ENCODE assay signal across 8 cellular contexts in the genomic region with DNA sequence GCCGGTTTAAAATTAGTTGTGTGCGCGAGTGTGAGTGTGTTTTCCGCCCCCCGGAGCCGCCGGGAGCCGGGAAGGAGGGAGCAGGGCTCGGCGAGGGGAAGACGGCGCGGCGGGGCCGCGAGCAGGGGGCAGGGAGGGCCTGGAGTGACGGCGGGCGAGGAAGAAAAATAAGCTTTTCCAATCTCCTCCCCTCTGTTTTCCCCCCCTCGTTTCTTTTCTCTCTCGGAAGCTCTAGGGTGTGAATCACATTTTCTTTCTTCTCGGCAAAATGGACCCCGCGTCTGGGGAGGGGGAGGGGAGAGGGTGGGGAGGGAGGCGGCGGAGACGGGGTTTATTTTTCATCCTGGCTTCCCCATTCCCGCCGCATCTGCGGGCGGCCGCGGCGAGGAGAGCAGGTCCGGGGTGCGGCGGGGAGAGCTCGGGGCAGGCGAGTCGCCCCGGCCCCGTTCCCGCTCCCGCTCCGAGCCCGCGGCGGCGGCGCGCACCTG. TPM values are rescaled to one million over a fixed set of nuclear protein-coding genes. Genes with fewer than 3 reads are reported as not detected.
DNase-seq lines count a peak whose midpoint lies in the region; ATAC-seq and TF ChIP-seq lines count a peak whose summit lies in the region.

No MANE protein-coding gene starts in this region.

- H3K9me3 Mint-ChIP-seq in activated CD8-positive, alpha-beta T cell treated with anti-CD3 and anti-CD28 coated beads for 36 hours, result no peaks in the 10 kb centered on the region

- H3K27ac Mint-ChIP-seq in activated CD8-positive, alpha-beta T cell treated with anti-CD3 and anti-CD28 coated beads for 36 hours, result peak overlapping the region; percentile 100

- POLR2A ChIA-PET in activated CD8-positive, alpha-beta T cell treated with anti-CD3 and anti-CD28 coated beads for 36 hours (lab: Charles Lee), result interaction anchor here (0.6 to 10.7 kb wide), 19 partner anchors 11 to 794 kb away, joined by 3 to 166 read pairs (median 4); partner anchors contain the start of genes CNPY3, RPL7L1 and TBCC

- H3K4me1 ChIP-seq in duodenal mucosa (ENCODE audit: control insufficient read depth in 1 of 2, insufficient read depth in 2 of 2, low read length in 2 of 2) (peaks cover 24 to 27% of the 10 kb centered on the region in 2 donors), lower lobe of right lung (peaks cover 38% of the 10 kb centered on the region)

- peak; percentile 98 for DNase-seq in NCI-H748 (lab: John Stamatoyannopoulos, UW; ENCODE audit: unreplicated experiment)
- peak; percentile 73 for DNase-seq in activated CD8-positive, alpha-beta T cell treated with anti-CD3 and anti-CD28 coated beads for 36 hours
- peak; percentile 77 for DNase-seq in lower lobe of right lung
- peak; percentile 76 for DNase-seq in stimulated activated CD4-positive, alpha-beta T cell treated with anti-CD3 and anti-CD28 coated beads, Interleukin-4, amount 100 ng/mL, for 24 hours

- peak overlapping the region; percentile 75 for H3K4me3 Mint-ChIP-seq in activated CD8-positive, alpha-beta T cell treated with anti-CD3 and anti-CD28 coated beads for 36 hours

- H3K27me3 ChIP-seq in duodenal mucosa (ENCODE audit: control insufficient read depth in 1 of 2, insufficient read depth in 2 of 2, low read length in 2 of 2) (no peaks in the 10 kb centered on the region), lower lobe of right lung (ENCODE audit: low read depth) (no peaks in the 10 kb centered on the region)

- H3K4me1 Mint-ChIP-seq in activated CD8-positive, alpha-beta T cell treated with anti-CD3 and anti-CD28 coated beads for 36 hours (ENCODE audit: low read depth), result peaks cover 35% of the 10 kb centered on the region

- H3K27ac ChIP-seq in duodenal mucosa (ENCODE audit: low read depth, low read length) (peak overlapping the region; percentile 99), lower lobe of right lung (peak overlapping the region; percentile 100)

- H3K9ac ChIP-seq in duodenal mucosa (ENCODE audit: low read depth in 1 of 2, low read length in 2 of 2), result peak overlapping the region; percentile 98 to 100

- H3K36me3 ChIP-seq in duodenal mucosa (ENCODE audit: control insufficient read depth in 1 of 2, insufficient read depth in 2 of 2, low read length in 2 of 2) (no peaks in the 10 kb centered on the region), lower lobe of right lung (no peaks in the 10 kb centered on the region)

- H3K36me3 Mint-ChIP-seq in activated CD8-positive, alpha-beta T cell treated with anti-CD3 and anti-CD28 coated beads for 36 hours (ENCODE audit: low read depth), result peaks cover 16% of the 10 kb centered on the region

- no peaks in the 10 kb centered on the region for H3K9me3 ChIP-seq in duodenal mucosa (ENCODE audit: control insufficient read depth in 1 of 2, low read length in 2 of 2)
- H3K9me3 ChIP-seq in lower lobe of right lung, result no peaks in the 10 kb centered on the region

- TF ChIP-seq CTCF in activated CD8-positive, alpha-beta T cell treated with anti-CD3 and anti-CD28 coated beads for 36 hours (IDR thresholded peaks at IDR 0.05), result no peak
- TF ChIP-seq CTCF in lower lobe of right lung (IDR thresholded peaks at IDR 0.05), result no peak

- peak overlapping the region; percentile 71 for H3K4me3 ChIP-seq in GM08714 (ENCODE audit: low read length)
- peak overlapping the region; percentile 81 to 95 for H3K4me3 ChIP-seq in duodenal mucosa (ENCODE audit: low read depth in 1 of 2, low read length in 2 of 2)
- peak overlapping the region; percentile 73 for H3K4me3 ChIP-seq in lower lobe of right lung

- peak; percentile 19 for ATAC-seq in HG03280 (IDR thresholded peaks at IDR 0.05; ENCODE audit: unreplicated experiment)
- peak; percentile 60 for ATAC-seq in activated CD8-positive, alpha-beta T cell treated with anti-CD3 and anti-CD28 coated beads for 36 hours
- peak; percentile 78 to 79 for ATAC-seq in lower lobe of right lung
- ATAC-seq in GM19467 (IDR thresholded peaks at IDR 0.05; ENCODE audit: unreplicated experiment), result no peak

- no peaks in the 10 kb centered on the region for H3K27me3 Mint-ChIP-seq in activated CD8-positive, alpha-beta T cell treated with anti-CD3 and anti-CD28 coated beads for 36 hours

- CTCF ChIA-PET in activated CD8-positive, alpha-beta T cell treated with anti-CD3 and anti-CD28 coated beads for 36 hours (lab: Charles Lee), result no interaction called here

- intact Hi-C loops in activated CD8-positive, alpha-beta T cell treated with anti-CD3 and anti-CD28 coated beads for 36 hours (cut with micrococcal nuclease), result loop anchor here (5.0 kb wide), 1 partner anchor 35 kb away; the partner anchor contains the start of gene TBCC
- intact Hi-C loops in lower lobe of right lung (cut with DNase I), result no loop called here

RNA-seq across cellular contexts. Expression of gene BICRAL, which starts 0.9 kb away (rescaled TPM):
- 1 to 10 TPM; 9.7 to 9.8 TPM for total RNA-seq in activated CD8-positive, alpha-beta T cell treated with anti-CD3 and anti-CD28 coated beads for 36 hours
- 20.7 TPM for total RNA-seq in lower lobe of right lung

RNA-seq across cellular contexts. Expression of gene TBCC, which starts 36.8 kb away (rescaled TPM):
- 10 to 100 TPM; 16.0 to 16.3 TPM for total RNA-seq in activated CD8-positive, alpha-beta T cell treated with anti-CD3 and anti-CD28 coated beads for 36 hours
- total RNA-seq in lower lobe of right lung, result 19.3 TPM
